Comparison of ENCODE assay signal across 12 cellular contexts in the genomic region with DNA sequence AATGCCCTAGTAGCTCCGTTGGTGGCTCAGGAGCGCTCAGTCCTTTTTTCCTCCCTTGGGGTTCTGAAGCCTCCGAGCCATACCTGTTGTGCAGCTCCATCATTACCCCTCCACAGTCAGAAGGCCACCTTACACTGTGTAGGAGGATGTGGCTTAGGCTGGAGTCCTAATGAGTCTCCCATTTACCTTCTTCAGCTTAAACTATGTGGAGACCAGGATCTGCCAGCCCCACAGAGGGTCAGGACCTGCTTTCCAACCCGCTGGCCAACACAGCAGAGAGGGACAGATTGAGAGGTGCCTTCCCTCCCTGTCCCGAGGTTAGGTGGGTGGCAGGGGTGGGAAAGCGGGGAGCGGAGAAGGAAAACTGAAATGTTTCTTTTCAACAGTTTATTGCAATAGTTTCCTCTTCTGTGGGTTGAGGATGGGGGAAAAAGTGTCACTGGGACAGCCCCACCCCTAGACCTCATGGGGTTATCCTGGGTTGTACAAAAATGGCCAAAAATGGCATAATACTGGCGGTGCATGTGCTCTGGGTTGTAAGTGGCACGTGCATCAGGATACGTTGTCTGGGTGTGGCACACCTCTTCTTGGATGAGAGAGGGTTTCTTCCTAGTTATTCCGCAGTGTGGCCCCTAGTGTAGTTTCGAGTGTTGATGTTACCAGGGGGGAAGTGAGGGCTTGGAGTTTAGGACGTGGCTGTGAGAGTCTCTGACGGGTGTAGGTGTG. TPM values are rescaled to one million over a fixed set of nuclear protein-coding genes. Genes with fewer than 3 reads are reported as not detected.
DNase-seq lines count a peak whose midpoint lies in the region; ATAC-seq and TF ChIP-seq lines count a peak whose summit lies in the region.
"Had no signal": no experiment of that assay in that cellular context is flagged by ENCODE, and none has a peak within 500 bp of the region (broad histone marks: within the 10 kb centered on the region; RNA-seq: fewer than 3 reads in every experiment).

No MANE protein-coding gene starts in this region.

- peak; percentile 54 for ATAC-seq in activated CD4-positive, alpha-beta T cell treated with anti-CD3 and anti-CD28 coated beads for 36 hours
- ATAC-seq in left lobe of liver, result peak; percentile 13
- ATAC-seq in GM19467 (IDR thresholded peaks at IDR 0.05; ENCODE audit: unreplicated experiment), result no peak

- no peaks in the 10 kb centered on the region for H3K27me3 ChIP-seq in stomach
- H3K27me3 ChIP-seq: SJCRH30 had no signal

- TF ChIP-seq EP300 in stomach (IDR thresholded peaks at IDR 0.05), result no peak

- no peak for TF ChIP-seq POLR2A in stomach (IDR thresholded peaks at IDR 0.05)

- no peaks in the 10 kb centered on the region for H3K9me3 ChIP-seq in stomach
- H3K9me3 ChIP-seq: prostate gland, SJCRH30 had no signal

- TF ChIP-seq CTCF in stomach (IDR thresholded peaks at IDR 0.05), result no peak

- no peak overlapping the region for H3K4me3 ChIP-seq in stomach
- H3K4me3 ChIP-seq: prostate gland, SJCRH30 had no signal

- H3K4me3 Mint-ChIP-seq in activated CD4-positive, alpha-beta T cell treated with anti-CD3 and anti-CD28 coated beads for 36 hours, result peak overlapping the region; percentile 45

- peaks cover 96% of the 10 kb centered on the region for H3K4me1 Mint-ChIP-seq in activated CD4-positive, alpha-beta T cell treated with anti-CD3 and anti-CD28 coated beads for 36 hours

- peaks cover 32 to 79% (median 46%) of the 10 kb centered on the region in 4 donors for H3K4me1 ChIP-seq in stomach
- H3K4me1 ChIP-seq: prostate gland, SJCRH30 had no signal

- WGBS in stomach, 5 donors, result 75 to 84% (median 82%) methylated on average over 14 of the region's 14 CpGs

- POLR2A ChIA-PET in activated CD4-positive, alpha-beta T cell treated with anti-CD3 and anti-CD28 coated beads for 36 hours (lab: Charles Lee), result interaction anchor here (0.6 to 2.7 kb wide), 4 partner anchors 13 to 31 kb away, joined by 3 to 18 read pairs (median 8); no protein-coding TSS in a partner anchor

- CTCF ChIA-PET in activated CD4-positive, alpha-beta T cell treated with anti-CD3 and anti-CD28 coated beads for 36 hours (lab: Charles Lee), result interaction anchor here (1.1 to 9.0 kb wide), 10 partner anchors 12 to 107 kb away, joined by 3 to 122 read pairs (median 8); no protein-coding TSS in a partner anchor

- peaks cover 41% of the 10 kb centered on the region for H3K36me3 Mint-ChIP-seq in activated CD4-positive, alpha-beta T cell treated with anti-CD3 and anti-CD28 coated beads for 36 hours (ENCODE audit: low read depth)

- H3K36me3 ChIP-seq in stomach, result peaks cover 10 to 24% (median 18%) of the 10 kb centered on the region in 4 donors

- peak overlapping the region in 2 of 5 donors; percentile 74 to 75 for H3K27ac ChIP-seq in stomach
- H3K27ac ChIP-seq: prostate gland, SJCRH30 had no signal

- peak; percentile 46 for DNase-seq in activated CD4-positive, alpha-beta T cell treated with anti-CD3 and anti-CD28 coated beads for 36 hours
- no peak for DNase-seq in activated CD4-positive, alpha-beta T cell treated with anti-CD3 and anti-CD28 coated beads, Interleukin-2, amount 50 U/mL, for 4 hours
- DNase-seq in activated T-cell treated with anti-CD3 and anti-CD28 coated beads, Interleukin-2, amount 50 U/mL, for 48 hours, result peak; percentile 49 to 53
- DNase-seq in left lobe of liver (ENCODE audit: low spot score) (no peak), stomach (peak; percentile 15), kidney glomerular epithelial cell (lab: John Stamatoyannopoulos, UW) (no peak), retina (no peak)
- DNase-seq: effector CD8-positive, alpha-beta T cell; NCI-H2081; SJCRH30 had no signal

- intact Hi-C loops in activated CD4-positive, alpha-beta T cell treated with anti-CD3 and anti-CD28 coated beads for 36 hours (cut with DNase I, micrococcal nuclease), result loop anchor here (1.0 to 2.0 kb wide), 5 partner anchors 8 to 31 kb away; partner anchors contain the start of gene TSPAN14 (in 1 of the 2)
- intact Hi-C loops in stomach (cut with DNase I; ENCODE audit: low total_unique reads), result no loop called here

- H3K27me3 Mint-ChIP-seq in activated CD4-positive, alpha-beta T cell treated with anti-CD3 and anti-CD28 coated beads for 36 hours, result no peaks in the 10 kb centered on the region

- peak overlapping the region; percentile 95 for H3K27ac Mint-ChIP-seq in activated CD4-positive, alpha-beta T cell treated with anti-CD3 and anti-CD28 coated beads for 36 hours

- no peaks in the 10 kb centered on the region for H3K9me3 Mint-ChIP-seq in activated CD4-positive, alpha-beta T cell treated with anti-CD3 and anti-CD28 coated beads for 36 hours (ENCODE audit: low read depth)

RNA-seq across cellular contexts. Expression of gene TSPAN14, which starts 31.5 kb away (rescaled TPM):
- total RNA-seq in activated CD4-positive, alpha-beta T cell treated with anti-CD3 and anti-CD28 coated beads for 36 hours, result 10 to 100 TPM; 37.6 to 43.8 TPM
- total RNA-seq in left lobe of liver, result 31.3 TPM
- total RNA-seq in stomach, result 10 to 100 TPM; 24.4 to 82.6 (median 42.9) TPM
- 10 to 100 TPM in 2 of 3 donors, 1 to 10 TPM in 1; 7.0 to 21.5 (median 13.7) TPM for polyA plus RNA-seq in stomach

RNA-seq across cellular contexts. Expression of gene SH2D4B, which starts 52.1 kb away (rescaled TPM):
- under 1 TPM in 1 of 2 experiments, not detected in 1; 0.11 TPM for total RNA-seq in activated CD4-positive, alpha-beta T cell treated with anti-CD3 and anti-CD28 coated beads for 36 hours
- total RNA-seq in left lobe of liver (not detected), stomach (under 1 TPM in 1 of 5 donors, not detected in 4; 0.18 TPM)
- polyA plus RNA-seq in stomach, result under 1 TPM in 1 of 3 donors, not detected in 2; 0.03 TPM
- total RNA-seq: SJCRH30 had no signal

Comparison
In these comparisons a context has a peak if more than half of its experiments do, and no peak if none do; other contexts are left out.
1. DNase-seq: peak in activated CD4-positive, alpha-beta T cell treated with anti-CD3 and anti-CD28 coated beads for 36 hours (single experiment), activated T-cell treated with anti-CD3 and anti-CD28 coated beads, Interleukin-2, amount 50 U/mL, for 48 hours (2 of 2) and stomach (single experiment); none in activated CD4-positive, alpha-beta T cell treated with anti-CD3 and anti-CD28 coated beads, Interleukin-2, amount 50 U/mL, for 4 hours (0 of 2), left lobe of liver (single experiment), kidney glomerular epithelial cell (single experiment) and retina (single experiment).